Comparison of ENCODE assay signal across 18 cellular contexts in the genomic region with DNA sequence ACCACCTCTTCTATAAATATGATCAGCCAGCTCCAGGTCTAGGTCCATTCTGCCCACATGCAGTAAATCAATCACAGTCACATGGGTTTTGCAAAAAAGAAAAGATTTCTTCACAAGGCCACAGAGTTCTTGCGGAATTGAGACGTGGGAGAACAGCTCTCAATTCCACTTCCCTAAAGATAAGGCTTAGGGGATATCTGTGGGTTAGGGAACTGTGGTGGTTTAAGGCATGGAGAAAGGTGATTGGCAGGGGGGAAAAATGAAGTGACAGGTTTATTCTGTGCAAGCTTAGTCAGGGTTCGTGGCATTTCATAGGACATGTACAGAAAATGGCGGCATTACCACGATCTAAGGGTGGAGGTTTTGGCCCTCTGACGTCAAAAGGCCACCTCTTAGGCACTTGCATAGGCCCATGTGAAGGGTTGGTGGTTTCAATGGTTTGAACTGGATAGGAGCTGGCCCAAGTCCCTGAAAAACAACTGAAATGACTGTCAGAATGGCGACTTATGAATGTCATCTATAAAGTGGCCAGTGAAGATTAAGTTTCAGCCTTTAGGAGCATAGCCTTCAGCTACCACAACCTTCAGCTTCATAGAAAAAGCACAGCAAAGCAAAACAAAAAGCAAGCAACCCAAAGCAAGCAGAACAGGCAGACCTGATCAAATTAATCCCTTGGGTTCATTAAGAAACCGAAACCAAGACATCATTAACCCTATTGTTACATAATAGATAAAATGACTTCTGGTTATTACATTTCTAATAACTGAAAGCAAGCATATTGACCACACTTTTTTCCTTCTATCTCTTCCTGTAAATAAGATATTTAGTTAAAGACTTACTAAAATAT.
"Had no signal": no experiment of that assay in that cellular context is flagged by ENCODE, and none has a peak within 500 bp of the region (broad histone marks: within the 10 kb centered on the region; RNA-seq: fewer than 3 reads in every experiment).

No MANE protein-coding gene starts in this region.

- H3K27me3 ChIP-seq: cardiac muscle cell, tibial nerve, uterus had no signal

- DNase-seq: activated CD4-positive, alpha-beta T cell treated with anti-CD3 and anti-CD28 coated beads, Interleukin-2, amount 50 U/mL, for 4 hours; activated T-cell treated with anti-CD3 and anti-CD28 coated beads for 4 hours; amygdala; effector CD8-positive, alpha-beta T cell; heart right ventricle; immature natural killer cell; kidney glomerular epithelial cell; left ventricle myocardium superior; retina; stimulated activated CD4-positive, alpha-beta T cell treated with anti-CD3 and anti-CD28 coated beads, Interleukin-12 subunit alpha, Interleukin-12 subunit beta, amount 100 ng/mL, for 4 hours; stimulated activated CD4-positive, alpha-beta T cell treated with anti-CD3 and anti-CD28 coated beads, Interleukin-1b, Interleukin-23, amount 100 ng/mL, for 48 hours; stimulated activated CD8-positive, alpha-beta memory T cell treated with anti-CD3 and anti-CD28 coated beads, Interleukin-4, amount 100 ng/mL, for 48 hours; stimulated activated naive CD4-positive, alpha-beta T cell; substantia nigra; uterus had no signal

- H3K4me1 ChIP-seq: heart right ventricle, tibial nerve, uterus had no signal

- H3K27ac ChIP-seq: cardiac muscle cell, heart right ventricle, tibial nerve, uterus had no signal

- H3K9me3 ChIP-seq: heart right ventricle, tibial nerve, uterus had no signal

- H3K4me3 ChIP-seq: cardiac muscle cell, heart right ventricle, tibial nerve, uterus had no signal

- H3K36me3 ChIP-seq: cardiac muscle cell, heart right ventricle, tibial nerve, uterus had no signal

- ATAC-seq: esophagus mucosa, heart right ventricle, left ventricle myocardium superior had no signal
